22 cellular contexts compared by ENCODE assay signal in genomic region chr9:37948417-37948980, GRCh38. TPM values are rescaled to one million over a fixed set of nuclear protein-coding genes. Genes with fewer than 3 reads are reported as not detected.
DNase-seq lines count a peak whose midpoint lies in the region; FAIRE-seq and TF ChIP-seq lines count a peak whose summit lies in the region.
"Had no signal": no experiment of that assay in that cellular context is flagged by ENCODE, and none has a peak within 500 bp of the region (broad histone marks: within the 10 kb centered on the region; RNA-seq: fewer than 3 reads in every experiment).

No MANE protein-coding gene starts in this region.

- no peak overlapping the region for H2BK5ac ChIP-seq in trophoblast cell (ENCODE audit: low read depth, low read length, poor library complexity)

- peak overlapping the region in 1 of 10 experiments; percentile 1; a peak in 2 of 20 replicates for H3K4me3 ChIP-seq in BLaER1 treated with 17β-estradiol and CSF1 and Interleukin-3, amounts not matched to agents 10 nM and 100 nM
- H3K4me3 ChIP-seq in kidney (ENCODE audit: low read length in 2 of 2) = no peak overlapping the region
- H3K4me3 ChIP-seq in trophoblast cell (ENCODE audit: low read depth, low read length) = no peak overlapping the region
- H3K4me3 ChIP-seq: GM23338, HAP-1 had no signal

- H3K36me3 ChIP-seq in BLaER1 treated with 17β-estradiol and CSF1 and Interleukin-3, amounts not matched to agents 10 nM and 100 nM = peaks cover 0 to 28% (median 0%) of the 10 kb centered on the region in 11 experiments; a peak in 2 of 22 replicates
- H3K36me3 ChIP-seq in kidney (ENCODE audit: control insufficient read depth in 1 of 2, insufficient read depth in 2 of 2, low read length in 2 of 2) (peaks cover 3 to 22% of the 10 kb centered on the region in 2 donors), trophoblast cell (ENCODE audit: control insufficient read depth in 1 of 2, insufficient read depth in 2 of 2, low read length in 2 of 2) (peaks cover 61 to 78% of the 10 kb centered on the region in 2 experiments)

- WGBS in trophoblast cell (ENCODE audit: extremely low coverage, insufficient coverage, insufficient read length) = no CpG with 5 or more reads among the region's 20 CpGs

- H3K9me3 ChIP-seq in BLaER1 treated with 17β-estradiol and CSF1 and Interleukin-3, amounts not matched to agents 10 nM and 100 nM (replicated peaks in 1 of 11) = no peaks in the 10 kb centered on the region
- H3K9me3 ChIP-seq in kidney (ENCODE audit: control insufficient read depth in 1 of 2, low read length in 2 of 2) (no peaks in the 10 kb centered on the region), trophoblast cell (ENCODE audit: insufficient read depth, low read depth, low read length) (peaks cover 4% of the 10 kb centered on the region)
- H3K9me3 ChIP-seq: Caco-2, HAP-1 had no signal

- H3K9ac ChIP-seq in BLaER1 treated with 17β-estradiol and CSF1 and Interleukin-3, amounts not matched to agents 10 nM and 100 nM = peak overlapping the region in 4 of 11 experiments; percentile 2 to 26 (median 14); a peak in 2 of 22 replicates
- H3K9ac ChIP-seq in kidney (ENCODE audit: low read length in 2 of 2) (no peak overlapping the region), trophoblast cell (ENCODE audit: low read length) (no peak overlapping the region)
- H3K9ac ChIP-seq: KMS-11 had no signal

- no peak overlapping the region for H3K4ac ChIP-seq in trophoblast cell (ENCODE audit: low read depth, low read length)

- H4K12ac ChIP-seq in trophoblast cell (ENCODE audit: low read depth, low read length) = no peak overlapping the region

- H3K18ac ChIP-seq in trophoblast cell (ENCODE audit: low read length) = peak overlapping the region; percentile 12

- H4K91ac ChIP-seq in trophoblast cell (ENCODE audit: low read depth, low read length) = no peak overlapping the region

- no peak for TF ChIP-seq CTCF in RWPE1 (conservative IDR thresholded peaks at IDR 0.05; ENCODE audit: low read depth)
- TF ChIP-seq CTCF in kidney (IDR thresholded peaks at IDR 0.05; ENCODE audit: borderline replicate concordance, extremely low read depth, insufficient read depth) = no peak

- H3K4me1 ChIP-seq in BLaER1 treated with 17β-estradiol and CSF1 and Interleukin-3, amounts not matched to agents 10 nM and 100 nM = peaks cover 26 to 96% (median 71%) of the 10 kb centered on the region in 10 experiments
- H3K4me1 ChIP-seq in kidney (ENCODE audit: control insufficient read depth in 1 of 2, insufficient read depth in 1 of 2, low read depth in 1 of 2, low read length in 2 of 2) (peaks cover 15 to 20% of the 10 kb centered on the region in 2 donors), trophoblast cell (ENCODE audit: control insufficient read depth in 1 of 2, insufficient read depth in 2 of 2, low read length in 2 of 2) (peaks cover 35 to 51% of the 10 kb centered on the region in 2 experiments)
- H3K4me1 ChIP-seq: HAP-1 had no signal

- H3K79me1 ChIP-seq in trophoblast cell (ENCODE audit: low read length) = peaks cover 27% of the 10 kb centered on the region

- no peak overlapping the region for H3K14ac ChIP-seq in trophoblast cell (ENCODE audit: low read length)

- no peak overlapping the region for H3K27ac ChIP-seq in BLaER1 treated with 17β-estradiol and CSF1 and Interleukin-3, amounts not matched to agents 10 nM and 100 nM
- H3K27ac ChIP-seq in RWPE1 = peak overlapping the region; percentile 89
- H3K27ac ChIP-seq in kidney (ENCODE audit: low read depth in 2 of 2, low read length in 2 of 2) = peak overlapping the region in 1 of 2 donors; percentile 23
- H3K27ac ChIP-seq in trophoblast cell (ENCODE audit: low read depth, low read length) = no peak overlapping the region
- H3K27ac ChIP-seq: KMS-11 had no signal

- no peak overlapping the region for H2AK5ac ChIP-seq in trophoblast cell (ENCODE audit: low read length)

- H2BK120ac ChIP-seq in trophoblast cell (ENCODE audit: insufficient read depth, low read length, poor library complexity) = no peak overlapping the region

- H2AFZ ChIP-seq in trophoblast cell (ENCODE audit: insufficient read depth, low read length, poor library complexity) = no peak overlapping the region
- H2AFZ ChIP-seq: GM23338 had no signal

- H4K20me1 ChIP-seq in BLaER1 treated with 17β-estradiol and CSF1 and Interleukin-3, amounts not matched to agents 10 nM and 100 nM = peaks cover 0 to 28% (median 2%) of the 10 kb centered on the region in 11 experiments; a peak in 9 of 22 replicates

- no peak overlapping the region for H4K8ac ChIP-seq in trophoblast cell (ENCODE audit: low read depth, low read length)

- peaks cover 0 to 4% (median 0%) of the 10 kb centered on the region in 11 experiments; a peak in 2 of 22 replicates for H3K27me3 ChIP-seq in BLaER1 treated with 17β-estradiol and CSF1 and Interleukin-3, amounts not matched to agents 10 nM and 100 nM
- H3K27me3 ChIP-seq in trophoblast cell (ENCODE audit: insufficient read depth, low read length) = no peaks in the 10 kb centered on the region

- no peak for FAIRE-seq in kidney (lab: Jason Lieb, UNC)

- H2BK12ac ChIP-seq in trophoblast cell (ENCODE audit: low read length) = no peak overlapping the region

- POLR2A ChIA-PET in RWPE1 (lab: Yijun Ruan, JAX; ENCODE audit: low non-redundant PET) = no interaction called here

- peaks cover 8% of the 10 kb centered on the region for H3K79me2 ChIP-seq in trophoblast cell (ENCODE audit: control insufficient read depth, insufficient read depth, low read length, poor library complexity)

- CTCF ChIA-PET in RWPE1 (lab: Yijun Ruan, JAX) = no interaction called here

- intact Hi-C loops in kidney (cut with DNase I) = no loop called here

- H3K23ac ChIP-seq in trophoblast cell (ENCODE audit: low read length) = no peak overlapping the region

- peak overlapping the region; percentile 44 to 92 (median 80) for H3K4me2 ChIP-seq in BLaER1 treated with 17β-estradiol and CSF1 and Interleukin-3, amounts not matched to agents 10 nM and 100 nM
- no peak overlapping the region for H3K4me2 ChIP-seq in trophoblast cell (ENCODE audit: low read length)
- H3K4me2 ChIP-seq: GM23338, KMS-11 had no signal

- DNase-seq in RWPE1 (ENCODE audit: low spot score) (no peak), kidney (peak; percentile 71), trophoblast cell (no peak), KBM-7 (no peak), NCI-H345 (lab: John Stamatoyannopoulos, UW) (no peak)
- DNase-seq in activated naive CD4-positive, alpha-beta T cell treated with anti-CD3 and anti-CD28 coated beads, Interleukin-2, amount 50 U/mL, for 16 hours = no peak
- no peak for DNase-seq in stimulated activated CD8-positive, alpha-beta memory T cell treated with anti-CD3 and anti-CD28 coated beads, Interleukin-4, amount 100 ng/mL, for 48 hours
- DNase-seq: Caco-2; CD4-positive, alpha-beta memory T cell; DMS 273 treated with DMSO at 0.1 percent for 48 hours; DMS79 treated with DMSO at 0.1 percent for 48 hours; MV-4-11; NCI-H1105 treated with DMSO at 0.1 percent for 48 hours; NCI-H2029 treated with DMSO at 0.1 percent for 48 hours; NCI-H2171; NCI-H524 treated with DMSO at 0.1 percent for 48 hours; OCI-M1; SHP77 had no signal

- in situ Hi-C loops in KBM-7 (cut with MboI; ENCODE audit: low pct_unique_long_range_greater_than_20kb, low sequenced_read_pairs) = no loop called here

RNA-seq across cellular contexts. Expression of gene SLC25A51, which starts 44.6 kb away (rescaled TPM):
- 25.5 TPM for total RNA-seq in kidney
- polyA plus RNA-seq in kidney (ENCODE audit: insufficient read depth, low read depth, low replicate concordance) = 10.7 TPM
- 12.2 and 12.4 TPM in 2 replicates for polyA plus RNA-seq in trophoblast cell (2013)
